ENCODE assay signal across 8 cellular contexts in genomic region chrX:118528089-118528753, GRCh38. TPM values are rescaled to one million over a fixed set of nuclear protein-coding genes. Genes with fewer than 3 reads are reported as not detected.
DNase-seq lines count a peak whose midpoint lies in the region; ATAC-seq and TF ChIP-seq lines count a peak whose summit lies in the region.

No MANE protein-coding gene starts in this region.

- H3K4me3 Mint-ChIP-seq in natural killer cell (peak overlapping the region; percentile 88), chondrocyte (ENCODE audit: unreplicated experiment) (no peak overlapping the region)

- peak; percentile 11 to 18 for DNase-seq in activated CD8-positive, alpha-beta memory T cell treated with anti-CD3 and anti-CD28 coated beads for 1 hour (ENCODE audit: extremely low read depth in 1 of 2, low read depth in 1 of 2)
- peak; percentile 31 for DNase-seq in natural killer cell
- DNase-seq in superior temporal gyrus (ENCODE audit: extremely low spot score): no peak
- no peak for DNase-seq in uterus
- no peak for DNase-seq in chondrocyte (ENCODE audit: low spot score)
- DNase-seq in NCI-H2227 treated with DMSO at 0.1 percent for 48 hours (lab: John Stamatoyannopoulos, UW): no peak

- no peak overlapping the region for H3K27ac ChIP-seq in uterus

- no peaks in the 10 kb centered on the region for H3K36me3 ChIP-seq in uterus

- ATAC-seq in GM19468 (IDR thresholded peaks at IDR 0.05; ENCODE audit: extremely low read depth, unreplicated experiment): peak; percentile 48
- peak; percentile 67 for ATAC-seq in HG03520 (IDR thresholded peaks at IDR 0.05; ENCODE audit: unreplicated experiment)
- ATAC-seq in natural killer cell: peak; percentile 76 to 83 (median 81)

- no peaks in the 10 kb centered on the region for H3K9me3 ChIP-seq in uterus

- H3K9me3 Mint-ChIP-seq in natural killer cell (peaks cover 0 to 3% of the 10 kb centered on the region in 2 donors), chondrocyte (ENCODE audit: low read depth) (peaks cover 17% of the 10 kb centered on the region)

- H3K27me3 ChIP-seq in uterus: no peaks in the 10 kb centered on the region

- H3K36me3 Mint-ChIP-seq in natural killer cell: no peaks in the 10 kb centered on the region
- no peaks in the 10 kb centered on the region for H3K36me3 Mint-ChIP-seq in chondrocyte (ENCODE audit: low read depth)

- intact Hi-C loops in natural killer cell (cut with micrococcal nuclease): no loop called here
- intact Hi-C loops in uterus (cut with DNase I; ENCODE audit: low total_unique reads): no loop called here

- H3K4me1 Mint-ChIP-seq in natural killer cell: peaks cover 52 to 68% of the 10 kb centered on the region in 2 donors
- peaks cover 27% of the 10 kb centered on the region for H3K4me1 Mint-ChIP-seq in chondrocyte (ENCODE audit: low read depth)

- H3K27me3 Mint-ChIP-seq in natural killer cell (ENCODE audit: low read depth in 2 of 2) (no peaks in the 10 kb centered on the region), chondrocyte (ENCODE audit: low read depth) (no peaks in the 10 kb centered on the region)

- no peaks in the 10 kb centered on the region for H3K4me1 ChIP-seq in uterus

- H3K4me3 ChIP-seq in uterus: no peak overlapping the region

- TF ChIP-seq CTCF in natural killer cell (IDR thresholded peaks at IDR 0.05) (no peak), uterus (IDR thresholded peaks at IDR 0.05) (no peak), chondrocyte (IDR thresholded peaks at IDR 0.05) (no peak)

- H3K27ac Mint-ChIP-seq in natural killer cell (peak overlapping the region; percentile 86 to 92), chondrocyte (ENCODE audit: unreplicated experiment) (no peak overlapping the region)

- no peak for TF ChIP-seq POLR2A in uterus (IDR thresholded peaks at IDR 0.05)

RNA-seq across cellular contexts. Expression of gene DOCK11, which starts 32.6 kb away (rescaled TPM):
- total RNA-seq in natural killer cell (100 to 1,000 TPM; 108 to 130 (median 117) TPM), uterus (10 to 100 TPM; 13.1 to 33.1 (median 25.4) TPM), chondrocyte (13.7 to 25.0 TPM (median 22.1 TPM) in 3 replicates)

Comparison
In these comparisons a context has a peak if more than half of its experiments do, and no peak if none do; other contexts are left out.
1. DNase-seq: peak in activated CD8-positive, alpha-beta memory T cell treated with anti-CD3 and anti-CD28 coated beads for 1 hour (2 of 2) and natural killer cell (single experiment); none in superior temporal gyrus (single experiment), uterus (0 of 2), chondrocyte (single experiment) and NCI-H2227 treated with DMSO at 0.1 percent for 48 hours (single experiment).
2. Peak in every context shown above with its lines, with median percentiles within 50 percentile points of each other: ATAC-seq.